8 cellular contexts compared by ENCODE assay signal in the genomic region with DNA sequence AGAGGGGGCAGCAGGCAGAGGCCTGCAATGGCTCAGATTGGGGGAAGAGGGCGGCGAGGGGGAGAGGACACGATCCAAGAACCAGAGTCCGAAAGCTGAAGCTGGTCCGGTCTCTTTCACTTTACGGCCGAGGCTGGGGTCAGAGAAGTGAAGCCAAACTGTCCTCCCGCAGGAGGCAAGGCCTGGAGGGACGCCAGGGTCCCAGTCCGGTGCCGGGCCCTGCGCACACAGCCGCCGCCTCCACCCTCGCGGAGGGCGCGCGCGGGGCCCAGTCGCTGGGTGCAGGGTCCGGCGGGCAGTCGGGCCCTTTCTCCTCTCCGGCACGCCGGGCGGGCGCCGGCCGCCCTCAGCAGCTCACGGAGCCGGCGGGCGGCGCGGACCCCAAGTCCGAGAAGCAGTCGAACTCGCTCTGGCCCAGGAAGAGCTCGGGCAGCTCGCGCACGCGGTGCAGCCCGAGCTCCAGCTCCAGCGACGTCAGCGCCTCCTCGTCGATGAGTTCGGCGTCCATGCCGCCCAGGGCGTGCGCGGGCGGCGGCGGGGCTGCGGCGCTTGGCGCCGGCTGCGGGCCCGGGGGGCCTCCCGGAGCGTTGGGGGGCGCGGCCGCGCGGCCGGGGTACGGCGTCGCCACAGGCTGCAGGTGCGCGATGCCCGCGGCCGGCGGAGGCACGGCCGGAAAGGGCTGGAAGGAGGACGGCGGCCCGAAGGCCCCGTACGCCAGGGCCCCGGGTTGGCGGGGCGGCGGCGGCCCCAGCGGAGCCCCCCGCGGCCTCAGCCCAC. TPM values are rescaled to one million over a fixed set of nuclear protein-coding genes. Genes with fewer than 3 reads are reported as not detected.
DNase-seq lines count a peak whose midpoint lies in the region; ATAC-seq and TF ChIP-seq lines count a peak whose summit lies in the region.

No MANE protein-coding gene starts in this region.

- H3K4me1 Mint-ChIP-seq in WTC11: peaks cover 18% of the 10 kb centered on the region
- H3K4me1 Mint-ChIP-seq in effector memory CD8-positive, alpha-beta T cell (ENCODE audit: low read depth in 2 of 2): peaks cover 4 to 11% of the 10 kb centered on the region in 2 donors

- H3K27me3 ChIP-seq in mononuclear cell (ENCODE audit: insufficient read depth, low read length): no peaks in the 10 kb centered on the region
- no peaks in the 10 kb centered on the region for H3K27me3 ChIP-seq in thoracic aorta (replicated peaks; ENCODE audit: insufficient read depth)

- in situ Hi-C loops in GM13976 (cut with MboI; ENCODE audit: low sequenced_read_pairs, unreplicated experiment): no loop called here

- CTCF ChIA-PET in WTC11 (lab: Charles Lee): interaction anchor here (0.5 to 19.7 kb wide), 17 partner anchors 11 to 129 kb away, joined by 3 to 515 read pairs (median 6); a partner anchor contains a TSS

- H3K36me3 ChIP-seq in thoracic aorta: no peaks in the 10 kb centered on the region

- H3K9me3 ChIP-seq in mononuclear cell (ENCODE audit: low read depth, low read length) (no peaks in the 10 kb centered on the region), thoracic aorta (no peaks in the 10 kb centered on the region)

- no peak overlapping the region for H3K27ac Mint-ChIP-seq in WTC11
- peak overlapping the region; percentile 75 to 93 for H3K27ac Mint-ChIP-seq in effector memory CD8-positive, alpha-beta T cell

- POLR2A ChIA-PET in WTC11 (lab: Charles Lee): interaction anchor here (1.1 to 3.2 kb wide), 5 partner anchors 46 to 119 kb away, joined by 3 to 46 read pairs (median 5); a partner anchor contains a TSS

- peak overlapping the region; percentile 88 to 90 for H3K27ac ChIP-seq in thoracic aorta

- peak; percentile 9 for ATAC-seq in HG02588 (IDR thresholded peaks at IDR 0.05; ENCODE audit: unreplicated experiment)
- no peak; the same call in 1 of the 2 replicates for ATAC-seq in WTC11
- peak; percentile 23 for ATAC-seq in effector memory CD8-positive, alpha-beta T cell (replicated peaks)
- no peak for ATAC-seq in thoracic aorta (ENCODE audit: insufficient number of reproducible peaks, low FRiP score, low read depth)

- H3K4me3 ChIP-seq in mononuclear cell (ENCODE audit: low read length): peak overlapping the region; percentile 55
- peak overlapping the region; percentile 87 for H3K4me3 ChIP-seq in thoracic aorta

- H3K36me3 Mint-ChIP-seq in WTC11: no peaks in the 10 kb centered on the region
- peaks cover 5% of the 10 kb centered on the region for H3K36me3 Mint-ChIP-seq in effector memory CD8-positive, alpha-beta T cell (ENCODE audit: insufficient read depth)

- H3K4me1 ChIP-seq in mononuclear cell (ENCODE audit: insufficient read depth, low read length): peaks cover 25% of the 10 kb centered on the region
- H3K4me1 ChIP-seq in thoracic aorta (ENCODE audit: control insufficient read depth in 1 of 2, low read depth in 2 of 2): peaks cover 16 to 35% of the 10 kb centered on the region in 2 donors

- no peaks in the 10 kb centered on the region for H3K9me3 Mint-ChIP-seq in WTC11
- H3K9me3 Mint-ChIP-seq in effector memory CD8-positive, alpha-beta T cell: no peaks in the 10 kb centered on the region

- peak overlapping the region; percentile 71 for H3K4me3 Mint-ChIP-seq in WTC11
- H3K4me3 Mint-ChIP-seq in effector memory CD8-positive, alpha-beta T cell: peak overlapping the region; percentile 84 to 85

- DNase-seq in CD1c-positive myeloid dendritic cell (ENCODE audit: extremely low spot score) (peak; percentile 60), WTC11 (ENCODE audit: low spot score) (peak; percentile 45), thoracic aorta (ENCODE audit: low spot score) (no peak), AML-193 (lab: John Stamatoyannopoulos, UW) (no peak), GM13976 (ENCODE audit: low spot score) (no peak)
- DNase-seq in effector memory CD8-positive, alpha-beta T cell: peak in 2 of 3 experiments; percentile 19 to 21

- TF ChIP-seq CTCF in WTC11 (IDR thresholded peaks at IDR 0.05) (no peak), thoracic aorta (IDR thresholded peaks at IDR 0.05) (no peak), GM13976 (IDR thresholded peaks at IDR 0.05; ENCODE audit: borderline replicate concordance, control extremely low read depth, extremely low read depth, insufficient read depth, missing control alignments) (no peak)

- H3K27me3 Mint-ChIP-seq in WTC11 (ENCODE audit: low read depth): peaks cover 32% of the 10 kb centered on the region
- H3K27me3 Mint-ChIP-seq in effector memory CD8-positive, alpha-beta T cell: peaks cover 0 to 8% of the 10 kb centered on the region in 2 donors

TF ChIP-seq in WTC11, 78 proteins besides CTCF, POLR2A, EP300 and RAD21:
- TF ChIP-seq, protein P1, sequence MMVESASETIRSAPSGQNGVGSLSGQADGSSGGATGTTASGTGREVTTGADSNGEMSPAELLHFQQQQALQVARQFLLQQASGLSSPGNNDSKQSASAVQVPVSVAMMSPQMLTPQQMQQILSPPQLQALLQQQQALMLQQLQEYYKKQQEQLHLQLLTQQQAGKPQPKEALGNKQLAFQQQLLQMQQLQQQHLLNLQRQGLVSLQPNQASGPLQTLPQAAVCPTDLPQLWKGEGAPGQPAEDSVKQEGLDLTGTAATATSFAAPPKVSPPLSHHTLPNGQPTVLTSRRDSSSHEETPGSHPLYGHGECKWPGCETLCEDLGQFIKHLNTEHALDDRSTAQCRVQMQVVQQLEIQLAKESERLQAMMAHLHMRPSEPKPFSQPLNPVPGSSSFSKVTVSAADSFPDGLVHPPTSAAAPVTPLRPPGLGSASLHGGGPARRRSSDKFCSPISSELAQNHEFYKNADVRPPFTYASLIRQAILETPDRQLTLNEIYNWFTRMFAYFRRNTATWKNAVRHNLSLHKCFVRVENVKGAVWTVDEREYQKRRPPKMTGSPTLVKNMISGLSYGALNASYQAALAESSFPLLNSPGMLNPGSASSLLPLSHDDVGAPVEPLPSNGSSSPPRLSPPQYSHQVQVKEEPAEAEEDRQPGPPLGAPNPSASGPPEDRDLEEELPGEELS (CRISPR knock-in tag; IDR thresholded peaks at IDR 0.05): 0 out of 2 replicates have a peak, but pooled peaks have one; percentile 43
- TF ChIP-seq ZNF416 (CRISPR knock-in tag; IDR thresholded peaks at IDR 0.05): peak; percentile 33; the same call in 1 of the 2 replicates
- TF ChIP-seq, protein P2, sequence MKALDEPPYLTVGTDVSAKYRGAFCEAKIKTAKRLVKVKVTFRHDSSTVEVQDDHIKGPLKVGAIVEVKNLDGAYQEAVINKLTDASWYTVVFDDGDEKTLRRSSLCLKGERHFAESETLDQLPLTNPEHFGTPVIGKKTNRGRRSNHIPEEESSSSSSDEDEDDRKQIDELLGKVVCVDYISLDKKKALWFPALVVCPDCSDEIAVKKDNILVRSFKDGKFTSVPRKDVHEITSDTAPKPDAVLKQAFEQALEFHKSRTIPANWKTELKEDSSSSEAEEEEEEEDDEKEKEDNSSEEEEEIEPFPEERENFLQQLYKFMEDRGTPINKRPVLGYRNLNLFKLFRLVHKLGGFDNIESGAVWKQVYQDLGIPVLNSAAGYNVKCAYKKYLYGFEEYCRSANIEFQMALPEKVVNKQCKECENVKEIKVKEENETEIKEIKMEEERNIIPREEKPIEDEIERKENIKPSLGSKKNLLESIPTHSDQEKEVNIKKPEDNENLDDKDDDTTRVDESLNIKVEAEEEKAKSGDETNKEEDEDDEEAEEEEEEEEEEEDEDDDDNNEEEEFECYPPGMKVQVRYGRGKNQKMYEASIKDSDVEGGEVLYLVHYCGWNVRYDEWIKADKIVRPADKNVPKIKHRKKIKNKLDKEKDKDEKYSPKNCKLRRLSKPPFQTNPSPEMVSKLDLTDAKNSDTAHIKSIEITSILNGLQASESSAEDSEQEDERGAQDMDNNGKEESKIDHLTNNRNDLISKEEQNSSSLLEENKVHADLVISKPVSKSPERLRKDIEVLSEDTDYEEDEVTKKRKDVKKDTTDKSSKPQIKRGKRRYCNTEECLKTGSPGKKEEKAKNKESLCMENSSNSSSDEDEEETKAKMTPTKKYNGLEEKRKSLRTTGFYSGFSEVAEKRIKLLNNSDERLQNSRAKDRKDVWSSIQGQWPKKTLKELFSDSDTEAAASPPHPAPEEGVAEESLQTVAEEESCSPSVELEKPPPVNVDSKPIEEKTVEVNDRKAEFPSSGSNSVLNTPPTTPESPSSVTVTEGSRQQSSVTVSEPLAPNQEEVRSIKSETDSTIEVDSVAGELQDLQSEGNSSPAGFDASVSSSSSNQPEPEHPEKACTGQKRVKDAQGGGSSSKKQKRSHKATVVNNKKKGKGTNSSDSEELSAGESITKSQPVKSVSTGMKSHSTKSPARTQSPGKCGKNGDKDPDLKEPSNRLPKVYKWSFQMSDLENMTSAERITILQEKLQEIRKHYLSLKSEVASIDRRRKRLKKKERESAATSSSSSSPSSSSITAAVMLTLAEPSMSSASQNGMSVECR (CRISPR knock-in tag; IDR thresholded peaks at IDR 0.05; ENCODE audit: borderline replicate concordance): peak; percentile 50; the same call in 1 of the 2 replicates
- TF ChIP-seq, protein P3, sequence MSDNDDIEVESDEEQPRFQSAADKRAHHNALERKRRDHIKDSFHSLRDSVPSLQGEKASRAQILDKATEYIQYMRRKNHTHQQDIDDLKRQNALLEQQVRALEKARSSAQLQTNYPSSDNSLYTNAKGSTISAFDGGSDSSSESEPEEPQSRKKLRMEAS (CRISPR knock-in tag; IDR thresholded peaks at IDR 0.05): peak; percentile 74; the same call in 1 of the 2 replicates
- TF ChIP-seq, protein P4, sequence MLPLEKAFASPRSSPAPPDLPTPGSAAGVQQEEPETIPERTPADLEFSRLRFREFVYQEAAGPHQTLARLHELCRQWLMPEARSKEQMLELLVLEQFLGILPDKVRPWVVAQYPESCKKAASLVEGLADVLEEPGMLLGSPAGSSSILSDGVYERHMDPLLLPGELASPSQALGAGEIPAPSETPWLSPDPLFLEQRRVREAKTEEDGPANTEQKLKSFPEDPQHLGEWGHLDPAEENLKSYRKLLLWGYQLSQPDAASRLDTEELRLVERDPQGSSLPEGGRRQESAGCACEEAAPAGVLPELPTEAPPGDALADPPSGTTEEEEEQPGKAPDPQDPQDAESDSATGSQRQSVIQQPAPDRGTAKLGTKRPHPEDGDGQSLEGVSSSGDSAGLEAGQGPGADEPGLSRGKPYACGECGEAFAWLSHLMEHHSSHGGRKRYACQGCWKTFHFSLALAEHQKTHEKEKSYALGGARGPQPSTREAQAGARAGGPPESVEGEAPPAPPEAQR (CRISPR knock-in tag; IDR thresholded peaks at IDR 0.05): no peak

RNA-seq across cellular contexts. Expression of a gene that starts 0.7 kb away (rescaled TPM):
- total RNA-seq in WTC11 (2021) (22.3 to 24.6 TPM (median 23.9 TPM) in 3 replicates), mononuclear cell (14.4 TPM), thoracic aorta (10 to 100 TPM; 53.5 to 55.9 TPM)

Comparison
In these comparisons a context has a peak if more than half of its experiments do, and no peak if none do; other contexts are left out.
1. DNase-seq: peak in CD1c-positive myeloid dendritic cell (single experiment), WTC11 (single experiment) and effector memory CD8-positive, alpha-beta T cell (2 of 3); none in thoracic aorta (single experiment), AML-193 (0 of 2) and GM13976 (single experiment).
2. ATAC-seq: peak in HG02588 (single experiment) and effector memory CD8-positive, alpha-beta T cell (single experiment); none in WTC11 (single experiment) and thoracic aorta (single experiment).